ENCODE assay signal across 17 cellular contexts in the genomic region with DNA sequence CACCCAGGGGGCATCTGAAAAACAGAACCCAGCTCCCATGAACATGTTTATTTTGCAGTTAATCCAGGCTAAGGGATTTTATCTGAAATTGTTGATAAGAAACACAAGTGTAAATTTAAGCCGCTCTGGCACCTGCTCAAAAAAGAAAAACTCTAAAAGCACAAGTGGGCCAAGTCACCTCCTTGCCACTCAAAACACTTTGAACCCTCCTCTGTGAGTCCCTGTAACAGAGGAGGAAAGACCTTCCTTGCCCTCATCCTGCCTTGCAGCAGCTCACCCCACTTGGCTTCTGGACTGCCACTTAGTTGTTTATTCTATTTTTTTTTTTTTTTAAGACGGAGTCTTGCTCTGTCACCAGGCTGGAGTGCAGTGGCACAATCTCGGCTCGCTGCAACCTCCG. TPM values are rescaled to one million over a fixed set of nuclear protein-coding genes. Genes with fewer than 3 reads are reported as not detected.
A peak's percentile ranks its signal among the peaks of the same experiment; 100 is the strongest.
DNase-seq lines count a peak whose midpoint lies in the region; ATAC-seq and TF ChIP-seq lines count a peak whose summit lies in the region.
"Had no signal": no experiment of that assay in that cellular context is flagged by ENCODE, and none has a peak within 500 bp of the region (broad histone marks: within the 10 kb centered on the region; RNA-seq: fewer than 3 reads in every experiment).

No MANE protein-coding gene starts in this region.

- POLR2A ChIA-PET in T-cell (lab: Charles Lee), result interaction anchor here (0.5 to 0.6 kb wide), 2 partner anchors 34 to 38 kb away, joined by 3 read pairs; no protein-coding TSS in a partner anchor

- H3K4me3 ChIP-seq in heart right ventricle, result no peak overlapping the region
- no peak overlapping the region for H3K4me3 ChIP-seq in right atrium auricular region
- no peak overlapping the region for H3K4me3 ChIP-seq in upper lobe of right lung
- H3K4me3 ChIP-seq: vagina had no signal

- peaks cover 10 to 62% (median 43%) of the 10 kb centered on the region in 9 donors for H3K4me1 ChIP-seq in heart right ventricle
- peaks cover 0 to 49% of the 10 kb centered on the region in 2 donors for H3K4me1 ChIP-seq in right atrium auricular region
- peaks cover 18% of the 10 kb centered on the region for H3K4me1 ChIP-seq in upper lobe of right lung

- intact Hi-C loops in heart right ventricle (cut with DNase I) (loop anchor here in 7 of 10 donors (5.0 to 10.0 kb wide), 3 partner anchors 41 to 101 kb away; partner anchors contain the start of gene FAM78A (in 3 of the 7)), Right ventricle myocardium superior (cut with DNase I) (loop anchor here (5.0 kb wide), 2 partner anchors 41 to 101 kb away; partner anchors contain the start of gene FAM78A), upper lobe of right lung (cut with DNase I) (no loop called here)

- CTCF ChIA-PET in T-cell (lab: Charles Lee), result no interaction called here

- H3K27ac Mint-ChIP-seq in T-cell, result peak overlapping the region; percentile 96 to 97

- TF ChIP-seq CTCF in heart right ventricle (IDR thresholded peaks at IDR 0.05) (no peak), right atrium auricular region (IDR thresholded peaks at IDR 0.05) (no peak), upper lobe of right lung (IDR thresholded peaks at IDR 0.05) (no peak)

- WGBS in heart right ventricle, 2 donors, result 63 to 77% methylated on average over 5 of the region's 5 CpGs

- H3K27me3 Mint-ChIP-seq in T-cell, result no peaks in the 10 kb centered on the region
- H3K27me3 Mint-ChIP-seq: activated B cell treated with CpG ODN at 0.5 μM for 24 hours, brain had no signal

- no peaks in the 10 kb centered on the region for H3K9me3 ChIP-seq in heart right ventricle
- H3K9me3 ChIP-seq in right atrium auricular region, result no peaks in the 10 kb centered on the region
- H3K9me3 ChIP-seq in upper lobe of right lung, result no peaks in the 10 kb centered on the region
- H3K9me3 ChIP-seq: vagina had no signal

- peak overlapping the region in 1 of 3 donors; percentile 78 for H3K4me3 Mint-ChIP-seq in T-cell
- H3K4me3 Mint-ChIP-seq: activated B cell treated with CpG ODN at 0.5 μM for 24 hours, brain had no signal

- H3K27me3 ChIP-seq in heart right ventricle (no peaks in the 10 kb centered on the region), right atrium auricular region (no peaks in the 10 kb centered on the region), upper lobe of right lung (no peaks in the 10 kb centered on the region)
- H3K27me3 ChIP-seq: vagina had no signal

- H3K27ac ChIP-seq in heart right ventricle (peak overlapping the region in 7 of 10 donors; percentile 84 to 95 (median 90)), right atrium auricular region (peak overlapping the region; percentile 79 to 96), upper lobe of right lung (no peak overlapping the region)
- H3K27ac ChIP-seq: vagina had no signal

- H3K36me3 Mint-ChIP-seq in T-cell, result peaks cover 19% of the 10 kb centered on the region

- peaks cover 44 to 65% (median 64%) of the 10 kb centered on the region in 3 donors for H3K4me1 Mint-ChIP-seq in T-cell

- DNase-seq in heart right ventricle (no peak), Right ventricle myocardium superior (no peak), T-cell (no peak), right atrium auricular region (ENCODE audit: low spot score) (no peak), upper lobe of right lung (no peak), globus pallidus (ENCODE audit: low spot score) (no peak)
- DNase-seq: activated B cell treated with CpG ODN at 0.5 μM for 24 hours; activated CD8-positive, alpha-beta memory T cell treated with anti-CD3 and anti-CD28 coated beads, Interleukin-2, amount 50 U/mL, for 48 hours; GF-D8; HCEC 1CT; NCI-H1694 treated with DMSO at 0.1 percent for 48 hours; NCI-H446 treated with DMSO at 0.1 percent for 48 hours had no signal

- H3K36me3 ChIP-seq in heart right ventricle (peaks cover 0 to 40% (median 17%) of the 10 kb centered on the region in 9 donors), right atrium auricular region (peaks cover 12% of the 10 kb centered on the region), upper lobe of right lung (peaks cover 33% of the 10 kb centered on the region)

- H3K9me3 Mint-ChIP-seq in T-cell, result no peaks in the 10 kb centered on the region
- H3K9me3 Mint-ChIP-seq: activated B cell treated with CpG ODN at 0.5 μM for 24 hours; activated naive CD4-positive, alpha-beta T cell treated with anti-CD3 and anti-CD28 coated beads, Interleukin-2, amount 50 U/mL, for 72 hours had no signal

- ATAC-seq in heart right ventricle, result no peak
- ATAC-seq in Right ventricle myocardium superior (ENCODE audit: poor library complexity), result no peak
- no peak for ATAC-seq in T-cell (replicated peaks in 1 of 4)
- peak; percentile 43 for ATAC-seq in upper lobe of right lung
- ATAC-seq in GM18519 (IDR thresholded peaks at IDR 0.05; ENCODE audit: low FRiP score, unreplicated experiment), result no peak
- ATAC-seq: activated naive CD4-positive, alpha-beta T cell treated with anti-CD3 and anti-CD28 coated beads, Interleukin-2, amount 50 U/mL, for 72 hours; left lobe of liver had no signal

RNA-seq across cellular contexts. Expression of gene FAM78A, which starts 39.5 kb away (rescaled TPM):
- total RNA-seq in heart right ventricle, result 10 to 100 TPM; 21.0 to 53.1 (median 32.3) TPM
- polyA plus RNA-seq in heart right ventricle, result 10 to 100 TPM in 1 of 2 donors, 1 to 10 TPM in 1; 7.0 to 27.3 TPM
- total RNA-seq in Right ventricle myocardium superior, result 55.7 TPM
- total RNA-seq in T-cell, result 100 to 1,000 TPM in 1 of 5 donors, 10 to 100 TPM in 4; 70.4 to 106 (median 98.4) TPM
- total RNA-seq in right atrium auricular region, result 10 to 100 TPM; 31.8 to 55.3 TPM
- 14.8 TPM for total RNA-seq in upper lobe of right lung

RNA-seq across cellular contexts. Expression of gene PLPP7, which starts 52.8 kb away (rescaled TPM):
- total RNA-seq in heart right ventricle, result 100 to 1,000 TPM in 5 of 10 donors, 10 to 100 TPM in 5; 76.1 to 140 (median 102) TPM
- 100 to 1,000 TPM in 1 of 2 donors, 10 to 100 TPM in 1; 42.6 to 129 TPM for polyA plus RNA-seq in heart right ventricle
- total RNA-seq in Right ventricle myocardium superior, result 115 TPM
- under 1 TPM in 3 of 5 donors, not detected in 2; 0.13 to 0.58 (median 0.13) TPM for total RNA-seq in T-cell
- 100 to 1,000 TPM; 124 to 216 TPM for total RNA-seq in right atrium auricular region
- 1.5 TPM for total RNA-seq in upper lobe of right lung

Comparison
In these comparisons a context has a peak if more than half of its experiments do, and no peak if none do; other contexts are left out.
1. RNA of gene PLPP7, which starts 52.8 kb away (total RNA-seq): 124 to 216 TPM in right atrium auricular region, 115 TPM in Right ventricle myocardium superior (single experiment) and 76.1 to 140 TPM in heart right ventricle; 1.5 TPM in upper lobe of right lung (single experiment) and 0.13 to 0.58 TPM in T-cell; every median in the first group is over 10 times any median in the second.